26 cellular contexts compared by ENCODE assay signal in the genomic region with DNA sequence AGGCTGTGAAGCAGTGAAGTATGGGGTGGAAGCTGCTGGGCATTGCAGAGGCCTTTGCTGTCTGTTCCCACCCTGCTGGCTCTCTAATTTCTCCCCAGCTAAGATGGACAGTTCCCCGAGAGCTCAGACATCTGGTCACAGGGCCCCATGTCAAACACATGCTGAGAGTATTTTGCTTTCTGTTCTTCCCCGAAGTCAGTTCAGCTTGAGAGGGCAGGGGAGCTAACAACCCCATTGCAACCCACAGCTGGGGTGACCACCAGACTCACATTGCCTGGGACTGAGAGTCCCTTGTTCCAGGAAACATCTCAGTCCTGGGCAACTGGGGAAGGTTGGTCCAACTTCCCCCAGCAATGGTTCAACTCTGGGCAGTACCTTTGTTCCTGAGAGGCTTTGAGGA. TPM values are rescaled to one million over a fixed set of nuclear protein-coding genes. Genes with fewer than 3 reads are reported as not detected.
"Had no signal": no experiment of that assay in that cellular context is flagged by ENCODE, and none has a peak within 500 bp of the region (broad histone marks: within the 10 kb centered on the region; RNA-seq: fewer than 3 reads in every experiment).

No MANE protein-coding gene starts in this region.

- H3K4me3 ChIP-seq: left ventricle myocardium inferior, lung, pancreas, prostate gland, skin epidermis, suprapubic skin, thoracic aorta, tibial artery, upper lobe of right lung had no signal

- H3K4me1 ChIP-seq: left ventricle myocardium inferior, pancreas, prostate gland, suprapubic skin, tibial artery, upper lobe of right lung had no signal

- H3K4me1 Mint-ChIP-seq: mesothelial cell of epicardium, naive B cell had no signal

- H3K9me3 Mint-ChIP-seq: mesothelial cell of epicardium had no signal

- H3K4me3 Mint-ChIP-seq: mesothelial cell of epicardium; naive B cell; natural killer cell treated with Interleukin-12 subunit alpha and Interleukin-12 subunit beta and Interleukin-15 and Interleukin-18, amount 100 ng/mL, for 72 hours; stimulated activated naive CD8-positive, alpha-beta T cell treated with anti-CD3 and anti-CD28 coated beads, Interleukin-15, Interleukin-2, amounts not matched to agents 100 ng/mL and 50 ng/mL, for 24 hours had no signal

- ATAC-seq: natural killer cell treated with Interleukin-12 subunit alpha and Interleukin-12 subunit beta and Interleukin-15 and Interleukin-18, amount 100 ng/mL, for 72 hours; pancreas; right cardiac atrium; sciatic nerve; upper lobe of right lung had no signal

- H3K36me3 ChIP-seq: left ventricle myocardium inferior, pancreas, prostate gland, suprapubic skin, thoracic aorta, tibial artery, upper lobe of right lung had no signal

- H3K9me3 ChIP-seq: left ventricle myocardium inferior, pancreas, prostate gland, suprapubic skin, thoracic aorta, tibial artery, upper lobe of right lung had no signal

- DNase-seq: islet precursor cell; left ventricle myocardium inferior; mesendoderm; naive B cell; nucleus accumbens; pancreas; posterior cingulate gyrus; retina; right cardiac atrium; stimulated activated CD4-positive, alpha-beta T cell treated with anti-CD3 and anti-CD28 coated beads, Interleukin-12 subunit alpha, Interleukin-12 subunit beta, amount 100 ng/mL, for 4 hours; stimulated activated CD4-positive, alpha-beta T cell treated with anti-CD3 and anti-CD28 coated beads, Interleukin-15, amount 100 ng/mL, for 24 hours; stimulated activated CD4-positive, alpha-beta T cell treated with anti-CD3 and anti-CD28 coated beads, Interleukin-2, amount 100 ng/mL, for 24 hours; stimulated activated CD4-positive, alpha-beta T cell treated with anti-CD3 and anti-CD28 coated beads, Interleukin-4, amount 100 ng/mL, for 1 hour; stimulated activated naive CD4-positive, alpha-beta T cell; tibial artery; trophoblast cell; upper lobe of right lung had no signal

- H3K27ac ChIP-seq: left ventricle myocardium inferior, pancreas, prostate gland, skin epidermis, suprapubic skin, thoracic aorta, tibial artery, upper lobe of right lung had no signal

- H3K36me3 Mint-ChIP-seq: mesothelial cell of epicardium; naive B cell; natural killer cell treated with Interleukin-12 subunit alpha and Interleukin-12 subunit beta and Interleukin-15 and Interleukin-18, amount 100 ng/mL, for 72 hours had no signal

- H3K27me3 ChIP-seq: pancreas, suprapubic skin, tibial artery, upper lobe of right lung had no signal

- H3K27ac Mint-ChIP-seq: mesothelial cell of epicardium; naive B cell; natural killer cell treated with Interleukin-12 subunit alpha and Interleukin-12 subunit beta and Interleukin-15 and Interleukin-18, amount 100 ng/mL, for 72 hours; stimulated activated naive CD8-positive, alpha-beta T cell treated with anti-CD3 and anti-CD28 coated beads, Interleukin-15, Interleukin-2, amounts not matched to agents 100 ng/mL and 50 ng/mL, for 24 hours had no signal

RNA-seq across cellular contexts. Expression of a gene that starts 52.8 kb away (rescaled TPM):
- total RNA-seq: left ventricle myocardium inferior; natural killer cell treated with Interleukin-12 subunit alpha and Interleukin-12 subunit beta and Interleukin-15 and Interleukin-18, amount 100 ng/mL, for 72 hours; right cardiac atrium; thoracic aorta had no signal
- polyA plus RNA-seq: right cardiac atrium had no signal
